ENCODE assay signal across 1 cellular context in the genomic region with DNA sequence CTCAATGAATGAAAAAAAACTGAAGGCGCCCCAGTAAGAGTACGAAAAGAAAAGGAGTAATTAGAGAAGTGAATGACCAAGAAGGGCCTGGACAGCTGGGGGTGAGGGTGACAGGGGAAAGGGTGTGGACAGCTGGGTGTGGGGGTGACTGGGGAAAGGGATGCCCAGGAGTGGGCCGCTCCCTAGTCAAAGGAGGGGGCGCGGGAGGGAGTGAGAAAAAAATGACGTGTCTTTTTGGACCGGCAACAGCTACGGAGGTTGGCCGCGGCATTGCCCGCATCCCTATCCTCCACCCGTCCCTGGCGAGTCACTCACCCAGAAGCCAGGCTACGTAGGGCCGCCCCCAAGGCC.
TF ChIP-seq lines count a peak whose summit lies in the region.

No MANE protein-coding gene starts in this region.

TF ChIP-seq in H1, 55 proteins besides CTCF, POLR2A, EP300 and RAD21 (continued from another document):
- no peak for TF ChIP-seq KDM4A (IDR thresholded peaks at IDR 0.05; ENCODE audit: low read depth, low read length, severe bottlenecking)
- TF ChIP-seq, protein P1, sequence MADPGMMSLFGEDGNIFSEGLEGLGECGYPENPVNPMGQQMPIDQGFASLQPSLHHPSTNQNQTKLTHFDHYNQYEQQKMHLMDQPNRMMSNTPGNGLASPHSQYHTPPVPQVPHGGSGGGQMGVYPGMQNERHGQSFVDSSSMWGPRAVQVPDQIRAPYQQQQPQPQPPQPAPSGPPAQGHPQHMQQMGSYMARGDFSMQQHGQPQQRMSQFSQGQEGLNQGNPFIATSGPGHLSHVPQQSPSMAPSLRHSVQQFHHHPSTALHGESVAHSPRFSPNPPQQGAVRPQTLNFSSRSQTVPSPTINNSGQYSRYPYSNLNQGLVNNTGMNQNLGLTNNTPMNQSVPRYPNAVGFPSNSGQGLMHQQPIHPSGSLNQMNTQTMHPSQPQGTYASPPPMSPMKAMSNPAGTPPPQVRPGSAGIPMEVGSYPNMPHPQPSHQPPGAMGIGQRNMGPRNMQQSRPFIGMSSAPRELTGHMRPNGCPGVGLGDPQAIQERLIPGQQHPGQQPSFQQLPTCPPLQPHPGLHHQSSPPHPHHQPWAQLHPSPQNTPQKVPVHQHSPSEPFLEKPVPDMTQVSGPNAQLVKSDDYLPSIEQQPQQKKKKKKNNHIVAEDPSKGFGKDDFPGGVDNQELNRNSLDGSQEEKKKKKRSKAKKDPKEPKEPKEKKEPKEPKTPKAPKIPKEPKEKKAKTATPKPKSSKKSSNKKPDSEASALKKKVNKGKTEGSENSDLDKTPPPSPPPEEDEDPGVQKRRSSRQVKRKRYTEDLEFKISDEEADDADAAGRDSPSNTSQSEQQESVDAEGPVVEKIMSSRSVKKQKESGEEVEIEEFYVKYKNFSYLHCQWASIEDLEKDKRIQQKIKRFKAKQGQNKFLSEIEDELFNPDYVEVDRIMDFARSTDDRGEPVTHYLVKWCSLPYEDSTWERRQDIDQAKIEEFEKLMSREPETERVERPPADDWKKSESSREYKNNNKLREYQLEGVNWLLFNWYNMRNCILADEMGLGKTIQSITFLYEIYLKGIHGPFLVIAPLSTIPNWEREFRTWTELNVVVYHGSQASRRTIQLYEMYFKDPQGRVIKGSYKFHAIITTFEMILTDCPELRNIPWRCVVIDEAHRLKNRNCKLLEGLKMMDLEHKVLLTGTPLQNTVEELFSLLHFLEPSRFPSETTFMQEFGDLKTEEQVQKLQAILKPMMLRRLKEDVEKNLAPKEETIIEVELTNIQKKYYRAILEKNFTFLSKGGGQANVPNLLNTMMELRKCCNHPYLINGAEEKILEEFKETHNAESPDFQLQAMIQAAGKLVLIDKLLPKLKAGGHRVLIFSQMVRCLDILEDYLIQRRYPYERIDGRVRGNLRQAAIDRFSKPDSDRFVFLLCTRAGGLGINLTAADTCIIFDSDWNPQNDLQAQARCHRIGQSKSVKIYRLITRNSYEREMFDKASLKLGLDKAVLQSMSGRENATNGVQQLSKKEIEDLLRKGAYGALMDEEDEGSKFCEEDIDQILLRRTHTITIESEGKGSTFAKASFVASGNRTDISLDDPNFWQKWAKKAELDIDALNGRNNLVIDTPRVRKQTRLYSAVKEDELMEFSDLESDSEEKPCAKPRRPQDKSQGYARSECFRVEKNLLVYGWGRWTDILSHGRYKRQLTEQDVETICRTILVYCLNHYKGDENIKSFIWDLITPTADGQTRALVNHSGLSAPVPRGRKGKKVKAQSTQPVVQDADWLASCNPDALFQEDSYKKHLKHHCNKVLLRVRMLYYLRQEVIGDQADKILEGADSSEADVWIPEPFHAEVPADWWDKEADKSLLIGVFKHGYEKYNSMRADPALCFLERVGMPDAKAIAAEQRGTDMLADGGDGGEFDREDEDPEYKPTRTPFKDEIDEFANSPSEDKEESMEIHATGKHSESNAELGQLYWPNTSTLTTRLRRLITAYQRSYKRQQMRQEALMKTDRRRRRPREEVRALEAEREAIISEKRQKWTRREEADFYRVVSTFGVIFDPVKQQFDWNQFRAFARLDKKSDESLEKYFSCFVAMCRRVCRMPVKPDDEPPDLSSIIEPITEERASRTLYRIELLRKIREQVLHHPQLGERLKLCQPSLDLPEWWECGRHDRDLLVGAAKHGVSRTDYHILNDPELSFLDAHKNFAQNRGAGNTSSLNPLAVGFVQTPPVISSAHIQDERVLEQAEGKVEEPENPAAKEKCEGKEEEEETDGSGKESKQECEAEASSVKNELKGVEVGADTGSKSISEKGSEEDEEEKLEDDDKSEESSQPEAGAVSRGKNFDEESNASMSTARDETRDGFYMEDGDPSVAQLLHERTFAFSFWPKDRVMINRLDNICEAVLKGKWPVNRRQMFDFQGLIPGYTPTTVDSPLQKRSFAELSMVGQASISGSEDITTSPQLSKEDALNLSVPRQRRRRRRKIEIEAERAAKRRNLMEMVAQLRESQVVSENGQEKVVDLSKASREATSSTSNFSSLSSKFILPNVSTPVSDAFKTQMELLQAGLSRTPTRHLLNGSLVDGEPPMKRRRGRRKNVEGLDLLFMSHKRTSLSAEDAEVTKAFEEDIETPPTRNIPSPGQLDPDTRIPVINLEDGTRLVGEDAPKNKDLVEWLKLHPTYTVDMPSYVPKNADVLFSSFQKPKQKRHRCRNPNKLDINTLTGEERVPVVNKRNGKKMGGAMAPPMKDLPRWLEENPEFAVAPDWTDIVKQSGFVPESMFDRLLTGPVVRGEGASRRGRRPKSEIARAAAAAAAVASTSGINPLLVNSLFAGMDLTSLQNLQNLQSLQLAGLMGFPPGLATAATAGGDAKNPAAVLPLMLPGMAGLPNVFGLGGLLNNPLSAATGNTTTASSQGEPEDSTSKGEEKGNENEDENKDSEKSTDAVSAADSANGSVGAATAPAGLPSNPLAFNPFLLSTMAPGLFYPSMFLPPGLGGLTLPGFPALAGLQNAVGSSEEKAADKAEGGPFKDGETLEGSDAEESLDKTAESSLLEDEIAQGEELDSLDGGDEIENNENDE (IDR thresholded peaks at IDR 0.05; ENCODE audit: insufficient replicate concordance, low read length) = no peak
- peak; percentile 39 for TF ChIP-seq SAP30 (IDR thresholded peaks at IDR 0.05; ENCODE audit: insufficient read depth, insufficient replicate concordance, low read length)
- TF ChIP-seq HDAC2 (IDR thresholded peaks at IDR 0.05; ENCODE audit: borderline replicate concordance in 1 of 2, low read depth in 2 of 2, low read length in 2 of 2) = no peak
- TF ChIP-seq CHD2 (IDR thresholded peaks at IDR 0.05; ENCODE audit: low read length) = no peak
- no peak for TF ChIP-seq POLR2AphosphoS5 (IDR thresholded peaks at IDR 0.05; ENCODE audit: low read depth, low read length)
- TF ChIP-seq, protein P2, sequence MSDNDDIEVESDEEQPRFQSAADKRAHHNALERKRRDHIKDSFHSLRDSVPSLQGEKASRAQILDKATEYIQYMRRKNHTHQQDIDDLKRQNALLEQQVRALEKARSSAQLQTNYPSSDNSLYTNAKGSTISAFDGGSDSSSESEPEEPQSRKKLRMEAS (IDR thresholded peaks at IDR 0.05) = no peak
